Comparison of ENCODE assay signal across 1 cellular context in the genomic region with DNA sequence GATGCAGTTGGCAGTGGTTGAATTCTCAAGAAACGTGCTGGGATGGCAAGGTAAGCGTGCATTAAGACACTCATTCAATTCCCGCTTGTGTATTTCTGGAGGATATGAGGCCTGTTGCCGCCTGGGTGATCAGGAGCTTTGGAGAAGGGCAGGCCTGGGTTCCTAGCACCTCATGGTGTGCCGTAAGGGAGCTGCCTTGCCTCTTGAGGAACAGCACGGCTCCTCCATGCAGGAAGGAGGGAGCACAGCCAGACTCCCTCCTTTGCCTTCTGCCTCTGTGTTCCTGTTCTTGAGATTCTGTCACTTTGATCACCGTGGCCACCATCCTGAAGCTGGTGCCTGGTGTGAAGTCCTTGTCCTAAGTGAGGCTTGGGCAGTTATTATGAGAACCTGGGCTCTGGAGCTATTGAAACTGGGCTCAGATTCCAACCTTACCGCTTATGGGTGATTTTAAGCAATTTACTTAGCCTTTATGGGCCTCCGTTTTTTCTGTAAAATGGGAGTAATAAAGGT.
TF ChIP-seq lines count a peak whose summit lies in the region.

No MANE protein-coding gene starts in this region.

TF ChIP-seq in SK-N-SH, 30 proteins besides CTCF, POLR2A, EP300 and RAD21 (continued from another document):
- TF ChIP-seq, protein P1, sequence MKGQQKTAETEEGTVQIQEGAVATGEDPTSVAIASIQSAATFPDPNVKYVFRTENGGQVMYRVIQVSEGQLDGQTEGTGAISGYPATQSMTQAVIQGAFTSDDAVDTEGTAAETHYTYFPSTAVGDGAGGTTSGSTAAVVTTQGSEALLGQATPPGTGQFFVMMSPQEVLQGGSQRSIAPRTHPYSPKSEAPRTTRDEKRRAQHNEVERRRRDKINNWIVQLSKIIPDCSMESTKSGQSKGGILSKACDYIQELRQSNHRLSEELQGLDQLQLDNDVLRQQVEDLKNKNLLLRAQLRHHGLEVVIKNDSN (IDR thresholded peaks at IDR 0.05; ENCODE audit: borderline replicate concordance, low read depth): no peak
- TF ChIP-seq MEF2A (IDR thresholded peaks at IDR 0.05; ENCODE audit: borderline replicate concordance, low read depth) (no peak), ELF1 (IDR thresholded peaks at IDR 0.05) (no peak), RFX5 (IDR thresholded peaks at IDR 0.05; ENCODE audit: low read length) (no peak), FOSL2 (IDR thresholded peaks at IDR 0.05; ENCODE audit: borderline replicate concordance, low read depth) (no peak), TAF1 (IDR thresholded peaks at IDR 0.05; ENCODE audit: borderline replicate concordance, low read depth, low read length) (no peak), POLR2AphosphoS5 (IDR thresholded peaks at IDR 0.05; ENCODE audit: low read depth, low read length) (no peak)
